ENCODE assay signal across 26 cellular contexts in the genomic region with DNA sequence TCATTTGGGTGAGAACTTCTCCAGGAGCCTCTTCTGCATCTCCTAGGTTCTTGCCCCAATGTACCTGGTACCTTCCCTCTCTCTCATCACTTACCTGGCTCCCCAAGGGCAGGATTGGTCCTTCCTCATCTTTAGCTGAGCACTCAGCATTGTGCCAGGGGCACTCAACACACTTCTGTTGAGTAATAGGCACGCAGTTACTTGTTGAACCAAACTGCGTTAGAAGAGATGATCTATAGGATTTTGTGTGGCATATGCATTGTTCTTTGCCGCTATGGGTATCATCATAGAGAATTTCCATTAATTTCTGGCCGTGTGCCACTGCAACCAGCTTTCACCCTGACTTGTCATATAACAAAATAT.
"Had no signal": no experiment of that assay in that cellular context is flagged by ENCODE, and none has a peak within 500 bp of the region (broad histone marks: within the 10 kb centered on the region; RNA-seq: fewer than 3 reads in every experiment).

No MANE protein-coding gene starts in this region.

- H3K4me3 ChIP-seq: colonic mucosa, gastroesophageal sphincter, heart left ventricle, hepatocyte, left lung, ovary, psoas muscle, sigmoid colon, stomach, thyroid gland, vagina had no signal

- H3K36me3 ChIP-seq: colonic mucosa, gastroesophageal sphincter, heart left ventricle, ovary, sigmoid colon, stomach, thyroid gland, vagina had no signal

- H3K9me3 ChIP-seq: colonic mucosa, gastroesophageal sphincter, left lung, ovary, psoas muscle, sigmoid colon, stomach, thyroid gland, vagina had no signal

- H3K4me3 Mint-ChIP-seq: naive thymus-derived CD8-positive, alpha-beta T cell; neural crest cell; stimulated activated effector memory CD8-positive, alpha-beta T cell treated with anti-CD3 and anti-CD28 coated beads, Interleukin-12 subunit alpha, Interleukin-12 subunit beta, amount 100 ng/mL, for 72 hours had no signal

- H3K27ac Mint-ChIP-seq: stimulated activated effector memory CD8-positive, alpha-beta T cell treated with anti-CD3 and anti-CD28 coated beads, Interleukin-12 subunit alpha, Interleukin-12 subunit beta, amount 100 ng/mL, for 72 hours had no signal

- H3K4me1 Mint-ChIP-seq: neural crest cell had no signal

- H3K4me1 ChIP-seq: gastroesophageal sphincter, psoas muscle, sigmoid colon, vagina had no signal

- H3K36me3 Mint-ChIP-seq: naive thymus-derived CD8-positive, alpha-beta T cell; stimulated activated effector memory CD8-positive, alpha-beta T cell treated with anti-CD3 and anti-CD28 coated beads, Interleukin-12 subunit alpha, Interleukin-12 subunit beta, amount 100 ng/mL, for 72 hours had no signal

- ATAC-seq: gastroesophageal sphincter; heart left ventricle; left cardiac atrium; left lung; naive thymus-derived CD8-positive, alpha-beta T cell; psoas muscle; right cardiac atrium; stimulated activated effector memory CD8-positive, alpha-beta T cell treated with anti-CD3 and anti-CD28 coated beads, Interleukin-12 subunit alpha, Interleukin-12 subunit beta, amount 100 ng/mL, for 72 hours had no signal

- DNase-seq: dermis blood vessel endothelial cell; effector memory CD4-positive, alpha-beta T cell; erythroblast; foreskin fibroblast; heart left ventricle; left cardiac atrium; left lung; naive thymus-derived CD8-positive, alpha-beta T cell; nucleus accumbens; ovary; posterior cingulate gyrus; psoas muscle; right cardiac atrium; sigmoid colon; stimulated activated CD4-positive, alpha-beta T cell treated with anti-CD3 and anti-CD28 coated beads, Interleukin-2, amount 100 ng/mL, for 24 hours; stimulated activated CD4-positive, alpha-beta T cell treated with anti-CD3 and anti-CD28 coated beads, Interleukin-4, amount 100 ng/mL, for 24 hours; stimulated activated naive CD4-positive, alpha-beta T cell treated with Interleukin-2 at 50 U/mL for 16 hours; stomach; trophoblast cell had no signal

- H3K27ac ChIP-seq: colonic mucosa, gastroesophageal sphincter, heart left ventricle, hepatocyte, left lung, ovary, psoas muscle, sigmoid colon, stomach, thyroid gland, vagina had no signal

- H3K27me3 ChIP-seq: colonic mucosa, gastroesophageal sphincter, heart left ventricle, hepatocyte, left lung, ovary, sigmoid colon, stomach, thyroid gland, vagina had no signal
